Comparison of ENCODE assay signal across 17 cellular contexts in the genomic region with DNA sequence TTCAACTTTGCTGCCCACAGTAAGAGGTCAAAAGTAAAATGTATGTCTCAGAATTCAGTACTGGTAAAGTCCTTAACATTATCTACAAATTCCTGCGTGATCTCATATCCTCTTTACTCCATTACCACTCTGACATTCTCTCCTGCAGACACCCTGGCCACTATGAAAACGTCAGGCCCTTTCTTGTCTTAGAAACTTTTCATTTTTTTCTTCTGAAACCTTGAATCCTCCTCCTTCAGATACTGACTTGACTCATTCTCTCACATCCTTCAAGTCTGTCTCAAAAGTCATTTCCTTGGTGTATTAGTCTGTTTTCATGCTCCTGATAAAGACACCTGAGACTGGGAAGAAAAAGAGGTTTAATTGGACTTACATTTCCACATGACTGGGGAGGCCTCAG.
DNase-seq lines count a peak whose midpoint lies in the region; ATAC-seq and TF ChIP-seq lines count a peak whose summit lies in the region.
"Had no signal": no experiment of that assay in that cellular context is flagged by ENCODE, and none has a peak within 500 bp of the region (broad histone marks: within the 10 kb centered on the region; RNA-seq: fewer than 3 reads in every experiment).

No MANE protein-coding gene starts in this region.

- CTCF ChIA-PET in GM10248 (lab: Yijun Ruan, JAX) = interaction anchor here (1.7 kb wide), 1 partner anchor 12 kb away, joined by 6 read pairs; no protein-coding TSS in a partner anchor

- H3K4me1 ChIP-seq in adrenal gland (replicated peaks in 1 of 2) = no peaks in the 10 kb centered on the region
- H3K4me1 ChIP-seq: left ventricle myocardium inferior, SJSA1, thyroid gland had no signal

- TF ChIP-seq CTCF in GM10248 (IDR thresholded peaks at IDR 0.05; ENCODE audit: control extremely low read depth, extremely low read depth, low read depth, missing control alignments) (no peak), adrenal gland (IDR thresholded peaks at IDR 0.05) (no peak)

- POLR2A ChIA-PET in GM10248 (lab: Yijun Ruan, JAX) = no interaction called here

- no peaks in the 10 kb centered on the region for H3K9me3 ChIP-seq in adrenal gland (replicated peaks in 1 of 3)
- H3K9me3 ChIP-seq: left ventricle myocardium inferior, SJSA1, thyroid gland had no signal

- WGBS in adrenal gland, 4 donors = 50 to 59% (median 54%) methylated on average over 2 of the region's 2 CpGs

- TF ChIP-seq POLR2A in adrenal gland (IDR thresholded peaks at IDR 0.05) = no peak

- H3K4me3 ChIP-seq in adrenal gland = no peak overlapping the region
- H3K4me3 ChIP-seq: K562, left ventricle myocardium inferior, SJSA1, thyroid gland had no signal

- peak; percentile 6 for DNase-seq in GM10248 (ENCODE audit: extremely low spot score)
- no peak for DNase-seq in occipital lobe (lab: John Stamatoyannopoulos, UW)
- no peak for DNase-seq in NCI-H2081 treated with DMSO at 0.1 percent for 48 hours (lab: John Stamatoyannopoulos, UW)
- no peak for DNase-seq in islet precursor cell
- no peak for DNase-seq in adrenal gland
- DNase-seq: 8988T; central memory CD4-positive, alpha-beta T cell; HFFc6; left ventricle myocardium inferior; NCI-H1694 treated with DMSO at 0.1 percent for 48 hours; NK-92 treated with Interleukin-12 subunit alpha and Interleukin-12 subunit beta, amount 100 ng/mL, for 24 hours; thyroid gland had no signal

- intact Hi-C loops in adrenal gland (cut with DNase I) = no loop called here

- H3K27me3 ChIP-seq in adrenal gland = no peaks in the 10 kb centered on the region
- H3K27me3 ChIP-seq: SJSA1, thyroid gland had no signal

- ATAC-seq in GM19035 (IDR thresholded peaks at IDR 0.05; ENCODE audit: unreplicated experiment) (peak; percentile 89), GM21723 (IDR thresholded peaks at IDR 0.05; ENCODE audit: unreplicated experiment) (peak; percentile 96), HG03175 (IDR thresholded peaks at IDR 0.05; ENCODE audit: unreplicated experiment) (peak; percentile 72)
- ATAC-seq: K562 had no signal

- H3K36me3 ChIP-seq in adrenal gland (replicated peaks in 1 of 2) = no peaks in the 10 kb centered on the region
- H3K36me3 ChIP-seq: left ventricle myocardium inferior, SJSA1, thyroid gland had no signal

- H3K27ac ChIP-seq in adrenal gland = no peak overlapping the region
- H3K27ac ChIP-seq: left ventricle myocardium inferior, SJSA1, thyroid gland had no signal
